13 cellular contexts compared by ENCODE assay signal in genomic region chr10:92571649-92572048, GRCh38. TPM values are rescaled to one million over a fixed set of nuclear protein-coding genes. Genes with fewer than 3 reads are reported as not detected.
DNase-seq lines count a peak whose midpoint lies in the region; ATAC-seq and TF ChIP-seq lines count a peak whose summit lies in the region.
"Had no signal": no experiment of that assay in that cellular context is flagged by ENCODE, and none has a peak within 500 bp of the region (broad histone marks: within the 10 kb centered on the region; RNA-seq: fewer than 3 reads in every experiment).

No MANE protein-coding gene starts in this region.

- peaks cover 10 to 66% (median 27%) of the 10 kb centered on the region in 3 donors for H3K4me1 ChIP-seq in esophagus squamous epithelium

- H3K4me1 Mint-ChIP-seq in WTC11: peaks cover 38% of the 10 kb centered on the region
- H3K4me1 Mint-ChIP-seq in glutamatergic neuron (ENCODE audit: low read depth, unreplicated experiment): peaks cover 6% of the 10 kb centered on the region

- H3K27ac Mint-ChIP-seq in WTC11 (no peak overlapping the region), glutamatergic neuron (ENCODE audit: unreplicated experiment) (no peak overlapping the region)

- 60 to 81% methylated on average over 2 of the region's 2 CpGs for WGBS in esophagus squamous epithelium, 2 donors

- H3K9me3 Mint-ChIP-seq in WTC11 (no peaks in the 10 kb centered on the region), glutamatergic neuron (ENCODE audit: unreplicated experiment) (no peaks in the 10 kb centered on the region)

- intact Hi-C loops in esophagus squamous epithelium (cut with DNase I): no loop called here

- H3K36me3 Mint-ChIP-seq in WTC11 (peaks cover 6% of the 10 kb centered on the region; the same call in 1 of the 2 replicates), glutamatergic neuron (ENCODE audit: unreplicated experiment) (no peaks in the 10 kb centered on the region)

- CTCF ChIA-PET in AG04449 (lab: Yijun Ruan, JAX): interaction anchor here (1.1 to 11.6 kb wide), 7 partner anchors 9 to 314 kb away, joined by 3 to 150 read pairs (median 7); no protein-coding TSS in a partner anchor
- CTCF ChIA-PET in WTC11 (lab: Charles Lee): interaction anchor here (0.9 to 1.8 kb wide), 3 partner anchors 17 to 54 kb away, joined by 3 to 6 read pairs (median 4); no protein-coding TSS in a partner anchor

- H3K4me3 Mint-ChIP-seq in WTC11: peak overlapping the region; percentile 67
- no peak overlapping the region for H3K4me3 Mint-ChIP-seq in glutamatergic neuron (ENCODE audit: unreplicated experiment)

- no peak for TF ChIP-seq POLR2A in esophagus squamous epithelium (IDR thresholded peaks at IDR 0.05)

- no peaks in the 10 kb centered on the region for H3K27me3 Mint-ChIP-seq in WTC11 (ENCODE audit: low read depth)
- H3K27me3 Mint-ChIP-seq in glutamatergic neuron (ENCODE audit: unreplicated experiment): peaks cover 11% of the 10 kb centered on the region

- H3K9me3 ChIP-seq in esophagus squamous epithelium: no peaks in the 10 kb centered on the region
- H3K9me3 ChIP-seq: upper lobe of left lung had no signal

- peaks cover 0 to 4% (median 0%) of the 10 kb centered on the region in 3 donors for H3K36me3 ChIP-seq in esophagus squamous epithelium

- no peaks in the 10 kb centered on the region for H3K27me3 ChIP-seq in esophagus squamous epithelium
- H3K27me3 ChIP-seq: upper lobe of left lung had no signal

- no peak overlapping the region for H3K27ac ChIP-seq in esophagus squamous epithelium
- H3K27ac ChIP-seq: upper lobe of left lung had no signal

- DNase-seq in AG04449 (ENCODE audit: low read depth, low spot score): no peak
- DNase-seq in EH (ENCODE audit: low read depth): peak; percentile 54
- DNase-seq in WTC11 (ENCODE audit: low spot score): no peak
- DNase-seq in iris pigment epithelial cell (ENCODE audit: low read depth): peak; percentile 72
- DNase-seq in esophagus squamous epithelium (lab: John Stamatoyannopoulos, UW): no peak
- no peak for DNase-seq in middle frontal gyrus (ENCODE audit: extremely low spot score, low spot score)
- no peak for DNase-seq in glutamatergic neuron
- DNase-seq: activated CD8-positive, alpha-beta memory T cell treated with anti-CD3 and anti-CD28 coated beads, Interleukin-2, amount 50 U/mL, for 48 hours; caudate nucleus; NCI-H2081; retina; upper lobe of left lung had no signal

- ATAC-seq in WTC11 (no peak), HG03520 (IDR thresholded peaks at IDR 0.05; ENCODE audit: unreplicated experiment) (no peak)

- no peak for TF ChIP-seq CTCF in AG04449 (IDR thresholded peaks at IDR 0.05; ENCODE audit: insufficient read depth, low read length, missing control alignments)
- no peak for TF ChIP-seq CTCF in WTC11 (IDR thresholded peaks at IDR 0.05)
- no peak for TF ChIP-seq CTCF in esophagus squamous epithelium (IDR thresholded peaks at IDR 0.05)
- no peak for TF ChIP-seq CTCF in glutamatergic neuron (IDR thresholded peaks at IDR 0.05; ENCODE audit: partially characterized antibody, unreplicated experiment)

- H3K4me3 ChIP-seq in AG04449 (ENCODE audit: low read depth, low read length) (peak overlapping the region; percentile 19; the same call in 1 of the 2 replicates), esophagus squamous epithelium (peak overlapping the region in 1 of 4 donors; percentile 3)

- POLR2A ChIA-PET in AG04449 (lab: Yijun Ruan, JAX) (interaction anchor here (0.9 kb wide), 1 partner anchor 11 kb away, joined by 3 read pairs; no protein-coding TSS in a partner anchor), WTC11 (lab: Charles Lee) (interaction anchor here (3.6 kb wide), 1 partner anchor 20 kb away, joined by 15 read pairs; no protein-coding TSS in a partner anchor)

TF ChIP-seq in WTC11, 78 proteins besides CTCF, POLR2A, EP300 and RAD21:
- TF ChIP-seq ZNF671 (CRISPR knock-in tag; IDR thresholded peaks at IDR 0.05): no peak
- TF ChIP-seq ESRRA (CRISPR knock-in tag; IDR thresholded peaks at IDR 0.05; ENCODE audit: borderline replicate concordance): no peak
- TF ChIP-seq MYBL2 (CRISPR knock-in tag; IDR thresholded peaks at IDR 0.05): no peak
- TF ChIP-seq ATF6 (CRISPR knock-in tag; IDR thresholded peaks at IDR 0.05): no peak
- TF ChIP-seq MXD4 (CRISPR knock-in tag; IDR thresholded peaks at IDR 0.05; ENCODE audit: borderline replicate concordance): no peak
- no peak for TF ChIP-seq NR3C1 (CRISPR knock-in tag; conservative IDR thresholded peaks at IDR 0.05; ENCODE audit: low read depth)
- TF ChIP-seq GTF2I (CRISPR knock-in tag; conservative IDR thresholded peaks at IDR 0.05): no peak
- TF ChIP-seq ZNF416 (CRISPR knock-in tag; IDR thresholded peaks at IDR 0.05): no peak
- no peak for TF ChIP-seq ATF1 (CRISPR knock-in tag; IDR thresholded peaks at IDR 0.05)
- TF ChIP-seq, protein P1, sequence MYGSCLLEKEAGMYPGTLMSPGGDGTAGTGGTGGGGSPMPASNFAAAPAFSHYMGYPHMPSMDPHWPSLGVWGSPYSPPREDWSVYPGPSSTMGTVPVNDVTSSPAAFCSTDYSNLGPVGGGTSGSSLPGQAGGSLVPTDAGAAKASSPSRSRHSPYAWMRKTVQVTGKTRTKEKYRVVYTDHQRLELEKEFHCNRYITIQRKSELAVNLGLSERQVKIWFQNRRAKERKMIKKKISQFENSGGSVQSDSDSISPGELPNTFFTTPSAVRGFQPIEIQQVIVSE (CRISPR knock-in tag; IDR thresholded peaks at IDR 0.05; ENCODE audit: borderline replicate concordance): no peak
- TF ChIP-seq ZNF263 (CRISPR knock-in tag; IDR thresholded peaks at IDR 0.05; ENCODE audit: low read depth): no peak
- TF ChIP-seq FOXJ3 (CRISPR knock-in tag; IDR thresholded peaks at IDR 0.05; ENCODE audit: borderline replicate concordance): no peak
- TF ChIP-seq MLX (CRISPR knock-in tag; IDR thresholded peaks at IDR 0.05): no peak
- no peak for TF ChIP-seq SMAD4 (CRISPR knock-in tag; IDR thresholded peaks at IDR 0.05)
- TF ChIP-seq PRRX2 (CRISPR knock-in tag; IDR thresholded peaks at IDR 0.05): no peak

RNA-seq across cellular contexts. Expression of gene IDE, which starts 2.2 kb away (rescaled TPM):
- total RNA-seq in WTC11 (2021) (44.0 to 50.5 TPM (median 45.2 TPM) in 3 replicates), esophagus squamous epithelium (10 to 100 TPM; 26.7 to 36.8 (median 29.5) TPM), glutamatergic neuron (ENCODE audit: unreplicated experiment) (17.2 TPM)

RNA-seq across cellular contexts. Expression of gene KIF11, which starts 21.3 kb away (rescaled TPM):
- total RNA-seq in WTC11 (2021): 46.0 to 55.7 TPM (median 47.5 TPM) in 3 replicates
- total RNA-seq in esophagus squamous epithelium: 10 to 100 TPM in 2 of 4 donors, 1 to 10 TPM in 2; 7.4 to 21.5 (median 14.4) TPM
- total RNA-seq in glutamatergic neuron (ENCODE audit: unreplicated experiment): 7.2 TPM

Comparison
In these comparisons a context has a peak if more than half of its experiments do, and no peak if none do; other contexts are left out.
1. DNase-seq: peak in EH (single experiment) and iris pigment epithelial cell (single experiment); none in AG04449 (single experiment), WTC11 (single experiment), esophagus squamous epithelium (single experiment), middle frontal gyrus (single experiment) and glutamatergic neuron (single experiment).